Comparison of ENCODE assay signal across 8 cellular contexts in genomic region chrX:2609431-2610238, GRCh38.
DNase-seq lines count a peak whose midpoint lies in the region; ATAC-seq and TF ChIP-seq lines count a peak whose summit lies in the region.

No MANE protein-coding gene starts in this region.

- no peak for TF ChIP-seq POLR2A in breast epithelium (IDR thresholded peaks at IDR 0.05)

- H3K4me3 ChIP-seq in HL-60 (replicated peaks; ENCODE audit: insufficient read depth, low read length) (peak overlapping the region; percentile 67), breast epithelium (peak overlapping the region; percentile 77 to 85 (median 83)), mucosa of rectum (ENCODE audit: low read length in 2 of 2) (peak overlapping the region; percentile 83 to 90)

- H3K9ac ChIP-seq in mucosa of rectum (ENCODE audit: low read depth in 1 of 2, low read length in 2 of 2), result peak overlapping the region; percentile 83 to 88

- ATAC-seq in GM18870 (IDR thresholded peaks at IDR 0.05; ENCODE audit: unreplicated experiment), result peak; percentile 27

- no peaks in the 10 kb centered on the region for H3K36me3 ChIP-seq in breast epithelium
- H3K36me3 ChIP-seq in mucosa of rectum (ENCODE audit: control insufficient read depth in 2 of 2, insufficient read depth in 2 of 2, low read length in 2 of 2), result peaks cover 0 to 5% of the 10 kb centered on the region in 2 donors

- intact Hi-C loops in breast epithelium (cut with DNase I; ENCODE audit: low total_unique reads), result no loop called here

- TF ChIP-seq CTCF in HL-60 (IDR thresholded peaks at IDR 0.05; ENCODE audit: insufficient read depth, low read length) (no peak), breast epithelium (IDR thresholded peaks at IDR 0.05) (no peak)

- DNase-seq in HL-60 (ENCODE audit: low read depth in 1 of 2, low spot score in 1 of 2) (no peak), breast epithelium (ENCODE audit: low spot score in 2 of 2) (no peak), NCI-H187 (lab: John Stamatoyannopoulos, UW) (no peak), NCI-H82 (lab: John Stamatoyannopoulos, UW) (no peak), NCI-H82 treated with DMSO at 0.1 percent for 48 hours (lab: John Stamatoyannopoulos, UW; ENCODE audit: unreplicated experiment) (no peak), pons (ENCODE audit: low spot score) (no peak)

- H3K9me3 ChIP-seq in breast epithelium, result no peaks in the 10 kb centered on the region
- H3K9me3 ChIP-seq in mucosa of rectum (ENCODE audit: control insufficient read depth in 2 of 2, low read length in 2 of 2), result no peaks in the 10 kb centered on the region

- H3K4me1 ChIP-seq in breast epithelium, result no peaks in the 10 kb centered on the region
- peaks cover 6 to 9% of the 10 kb centered on the region in 2 donors for H3K4me1 ChIP-seq in mucosa of rectum (ENCODE audit: control insufficient read depth in 2 of 2, insufficient read depth in 2 of 2, low read length in 2 of 2)

- H3K27me3 ChIP-seq in HL-60 (ENCODE audit: insufficient read depth, poor library complexity, severe bottlenecking) (no peaks in the 10 kb centered on the region), breast epithelium (no peaks in the 10 kb centered on the region), mucosa of rectum (ENCODE audit: control insufficient read depth in 2 of 2, insufficient read depth in 2 of 2, low read length in 2 of 2) (no peaks in the 10 kb centered on the region)

- peak overlapping the region; percentile 54 for H3K27ac ChIP-seq in HL-60 (replicated peaks)
- peak overlapping the region; percentile 80 to 83 for H3K27ac ChIP-seq in breast epithelium
- peak overlapping the region; percentile 77 to 87 for H3K27ac ChIP-seq in mucosa of rectum (ENCODE audit: low read depth in 2 of 2, low read length in 2 of 2)
